In the genomic region with DNA sequence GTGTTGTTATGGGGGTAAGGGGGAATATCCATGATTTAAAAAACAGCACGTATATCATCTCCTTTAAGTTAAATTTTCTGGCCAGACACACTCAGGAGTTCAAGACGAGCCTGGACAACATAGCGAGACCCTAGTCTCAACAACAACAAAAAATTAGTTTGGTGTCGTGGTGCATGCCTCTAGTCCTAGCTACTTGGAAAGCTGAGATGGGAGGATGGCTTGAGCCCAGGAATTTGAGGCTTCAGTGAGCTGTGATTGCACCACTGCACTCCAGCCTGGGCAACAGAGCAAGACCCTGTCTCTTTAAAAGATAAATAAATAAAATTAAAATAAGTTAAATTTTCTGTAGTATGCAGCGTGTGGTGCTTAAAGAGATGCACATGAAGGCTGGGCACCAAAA, we compare ENCODE assay signal across 11 cellular contexts.
"Had no signal": no experiment of that assay in that cellular context is flagged by ENCODE, and none has a peak within 500 bp of the region (broad histone marks: within the 10 kb centered on the region; RNA-seq: fewer than 3 reads in every experiment).

No MANE protein-coding gene starts in this region.

- ATAC-seq: GM23338, HCT116 had no signal

- H3K27ac ChIP-seq: GM23248 had no signal

- FAIRE-seq: H1, H54 had no signal

- H3K36me3 ChIP-seq: HAP-1 had no signal

- H3K9ac ChIP-seq: GM23248 had no signal

- DNase-seq: GM23248, GOT3, H7, H9, HCEC 1CT, HFFc6 had no signal

- H3K4me3 ChIP-seq: GM23248, GM23338, HAP-1 had no signal

- H2AFZ ChIP-seq: GM23248, GM23338 had no signal

- H3K4me1 ChIP-seq: HAP-1 had no signal

- H3K4me2 ChIP-seq: GM23338 had no signal

- H3K9me3 ChIP-seq: HAP-1 had no signal
